16 cellular contexts compared by ENCODE assay signal in the genomic region with DNA sequence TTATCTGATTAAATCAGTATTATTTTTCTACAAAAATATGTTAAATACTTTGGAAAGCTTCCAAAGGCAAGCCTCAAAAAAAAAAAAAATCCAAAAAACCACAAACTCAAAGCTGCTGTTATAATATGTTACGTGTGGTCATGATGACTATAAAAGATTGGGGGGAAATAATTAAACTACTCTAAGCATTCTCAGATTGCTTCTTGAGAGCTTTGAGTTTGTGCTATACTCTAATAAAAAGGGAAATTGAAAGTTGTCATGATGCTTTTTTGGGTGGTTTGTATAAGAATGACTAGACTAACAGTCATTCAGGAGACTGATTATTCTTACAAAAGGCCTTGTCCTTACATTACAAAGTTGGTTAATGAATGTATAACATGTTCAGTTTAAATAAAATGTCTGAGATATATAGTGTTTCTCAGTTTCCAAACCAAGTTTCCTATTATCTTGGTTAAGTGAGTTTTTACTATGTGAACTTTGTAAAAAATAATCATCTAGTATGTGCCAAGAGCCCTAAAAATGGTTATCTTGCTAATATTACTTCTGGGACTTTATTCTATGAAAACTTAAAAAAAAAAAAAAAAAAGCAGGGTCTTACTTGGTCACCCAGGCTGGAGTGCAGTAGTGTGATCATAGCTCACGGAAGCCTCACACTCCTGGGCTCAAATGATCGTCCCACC.
DNase-seq lines count a peak whose midpoint lies in the region; ATAC-seq and TF ChIP-seq lines count a peak whose summit lies in the region.
"Had no signal": no experiment of that assay in that cellular context is flagged by ENCODE, and none has a peak within 500 bp of the region (broad histone marks: within the 10 kb centered on the region; RNA-seq: fewer than 3 reads in every experiment).

No MANE protein-coding gene starts in this region.

- ATAC-seq in GM18858 (IDR thresholded peaks at IDR 0.05; ENCODE audit: unreplicated experiment) (peak; percentile 59), HG02642 (IDR thresholded peaks at IDR 0.05; ENCODE audit: poor library complexity, unreplicated experiment) (peak; percentile 53), HG03139 (IDR thresholded peaks at IDR 0.05; ENCODE audit: unreplicated experiment) (no peak), HG02870 (IDR thresholded peaks at IDR 0.05; ENCODE audit: unreplicated experiment) (no peak)
- ATAC-seq in activated T-helper 17 cell treated with anti-CD3 and anti-CD28 coated beads, Interleukin-2, amount 50 U/mL, for 72 hours (replicated peaks): peak; percentile 82

- H3K4me3 Mint-ChIP-seq in activated T-helper 17 cell treated with anti-CD3 and anti-CD28 coated beads, Interleukin-2, amount 50 U/mL, for 72 hours: no peak overlapping the region
- H3K4me3 Mint-ChIP-seq: brain had no signal

- TF ChIP-seq CTCF in AG10803 (conservative IDR thresholded peaks at IDR 0.05; ENCODE audit: low read length) (no peak), coronary artery (IDR thresholded peaks at IDR 0.05) (no peak)

- peak; percentile 72 for DNase-seq in AG10803 (ENCODE audit: low read depth)
- DNase-seq in GM19240 (ENCODE audit: insufficient read length, low spot score): no peak
- no peak for DNase-seq in coronary artery (ENCODE audit: low spot score)
- DNase-seq: activated CD4-positive, alpha-beta T cell treated with anti-CD3 and anti-CD28 coated beads, Interleukin-2, amount 50 U/mL, for 4 hours; KG1; NCI-H2227 treated with DMSO at 0.1 percent for 48 hours; stimulated activated CD4-positive, alpha-beta T cell treated with anti-CD3 and anti-CD28 coated beads, Interleukin-1b, Interleukin-23, amount 100 ng/mL, for 48 hours; substantia nigra had no signal

- H3K36me3 Mint-ChIP-seq in activated T-helper 17 cell treated with anti-CD3 and anti-CD28 coated beads, Interleukin-2, amount 50 U/mL, for 72 hours (ENCODE audit: low read depth): no peaks in the 10 kb centered on the region

- no peak overlapping the region for H3K27ac ChIP-seq in coronary artery
- H3K27ac ChIP-seq: C4-2B, neutrophil had no signal

- H3K9me3 Mint-ChIP-seq in activated T-helper 17 cell treated with anti-CD3 and anti-CD28 coated beads, Interleukin-2, amount 50 U/mL, for 72 hours: peaks cover 4% of the 10 kb centered on the region

- peaks cover 19% of the 10 kb centered on the region for H3K4me1 Mint-ChIP-seq in activated T-helper 17 cell treated with anti-CD3 and anti-CD28 coated beads, Interleukin-2, amount 50 U/mL, for 72 hours

- H3K4me3 ChIP-seq in AG10803 (ENCODE audit: low read length) (no peak overlapping the region), coronary artery (no peak overlapping the region)

- H3K27ac Mint-ChIP-seq in activated T-helper 17 cell treated with anti-CD3 and anti-CD28 coated beads, Interleukin-2, amount 50 U/mL, for 72 hours: peak overlapping the region; percentile 36

- H3K27me3 Mint-ChIP-seq in activated T-helper 17 cell treated with anti-CD3 and anti-CD28 coated beads, Interleukin-2, amount 50 U/mL, for 72 hours: no peaks in the 10 kb centered on the region
- H3K27me3 Mint-ChIP-seq: brain had no signal

Comparison
In these comparisons a context has a peak if more than half of its experiments do, and no peak if none do; other contexts are left out.
1. ATAC-seq: peak in GM18858 (single experiment), HG02642 (single experiment) and activated T-helper 17 cell treated with anti-CD3 and anti-CD28 coated beads, Interleukin-2, amount 50 U/mL, for 72 hours (single experiment); none in HG03139 (single experiment) and HG02870 (single experiment).